ENCODE assay signal across 24 cellular contexts in genomic region chr14:81952917-81953316, GRCh38.
DNase-seq lines count a peak whose midpoint lies in the region; ATAC-seq and TF ChIP-seq lines count a peak whose summit lies in the region.
"Had no signal": no experiment of that assay in that cellular context is flagged by ENCODE, and none has a peak within 500 bp of the region (broad histone marks: within the 10 kb centered on the region; RNA-seq: fewer than 3 reads in every experiment).

No MANE protein-coding gene starts in this region.

- H3K79me2 ChIP-seq in mesendoderm (ENCODE audit: control insufficient read depth, insufficient read depth, low read length), result no peaks in the 10 kb centered on the region

- TF ChIP-seq CTCF in endodermal cell (conservative IDR thresholded peaks at IDR 0.05) (no peak), upper lobe of right lung (IDR thresholded peaks at IDR 0.05) (no peak), WTC11 (IDR thresholded peaks at IDR 0.05) (no peak)

- H3K9me3 ChIP-seq in endodermal cell (ENCODE audit: control insufficient read depth, low read length) (peaks cover 64% of the 10 kb centered on the region), upper lobe of right lung (no peaks in the 10 kb centered on the region)
- H3K9me3 ChIP-seq: A549; BLaER1 treated with 17β-estradiol and CSF1 and Interleukin-3, amounts not matched to agents 10 nM and 100 nM; Caco-2 had no signal

- H3K23ac ChIP-seq in mesendoderm (ENCODE audit: low read length), result no peak overlapping the region

- H3K9ac ChIP-seq in endodermal cell (ENCODE audit: extremely low read depth, low read length, poor library complexity, severe bottlenecking) (no peak overlapping the region), mesendoderm (ENCODE audit: low read length) (no peak overlapping the region)
- H3K9ac ChIP-seq: BLaER1 treated with 17β-estradiol and CSF1 and Interleukin-3, amounts not matched to agents 10 nM and 100 nM had no signal

- no peak overlapping the region for H4K8ac ChIP-seq in mesendoderm (ENCODE audit: low read depth, low read length)

- H3K4me1 Mint-ChIP-seq in endodermal cell (peaks cover 10% of the 10 kb centered on the region), WTC11 (peaks cover 25% of the 10 kb centered on the region)
- H3K4me1 Mint-ChIP-seq: B cell had no signal

- H3K4me3 ChIP-seq in endodermal cell (ENCODE audit: low read length) (peak overlapping the region; percentile 62), mesendoderm (ENCODE audit: low read length) (no peak overlapping the region), upper lobe of right lung (no peak overlapping the region)
- H3K4me3 ChIP-seq: A549; BLaER1 treated with 17β-estradiol and CSF1 and Interleukin-3, amounts not matched to agents 10 nM and 100 nM; GM12878 had no signal

- no peak overlapping the region for H3K27ac ChIP-seq in endodermal cell (ENCODE audit: low read depth, low read length)
- no peak overlapping the region for H3K27ac ChIP-seq in mesendoderm (ENCODE audit: low read depth, low read length)
- no peak overlapping the region for H3K27ac ChIP-seq in upper lobe of right lung
- H3K27ac ChIP-seq: 22Rv1; A549; BLaER1 treated with 17β-estradiol and CSF1 and Interleukin-3, amounts not matched to agents 10 nM and 100 nM; C4-2B had no signal

- H3K36me3 Mint-ChIP-seq in endodermal cell (ENCODE audit: low read depth) (peaks cover 8% of the 10 kb centered on the region), WTC11 (no peaks in the 10 kb centered on the region)
- H3K36me3 Mint-ChIP-seq: CD8-positive, alpha-beta T cell had no signal

- no peak overlapping the region for H2BK15ac ChIP-seq in mesendoderm (replicated peaks; ENCODE audit: low read depth)

- H3K4me2 ChIP-seq in mesendoderm (ENCODE audit: low read length), result no peak overlapping the region
- H3K4me2 ChIP-seq: A549; BLaER1 treated with 17β-estradiol and CSF1 and Interleukin-3, amounts not matched to agents 10 nM and 100 nM had no signal

- POLR2A ChIA-PET in WTC11 (lab: Charles Lee), result no interaction called here

- no peak overlapping the region for H4K5ac ChIP-seq in mesendoderm (ENCODE audit: low read length)

- H3K27ac Mint-ChIP-seq in endodermal cell (no peak overlapping the region), WTC11 (no peak overlapping the region)
- H3K27ac Mint-ChIP-seq: B cell; CD4-positive, alpha-beta T cell; CD8-positive, alpha-beta T cell had no signal

- CTCF ChIA-PET in WTC11 (lab: Charles Lee), result no interaction called here

- peak overlapping the region; percentile 52 for H3K18ac ChIP-seq in mesendoderm (ENCODE audit: low read length)

- WGBS in endodermal cell (ENCODE audit: insufficient coverage in 1 of 2, insufficient read length in 1 of 2), 2 experiments, result 90% methylated on average over 2 of the region's 2 CpGs; no CpG with 5 or more reads in 1 of the 2 experiments
- no CpG with 5 or more reads among the region's 2 CpGs for WGBS in mesendoderm (ENCODE audit: extremely low coverage, insufficient coverage, low lambda C conversion rate)

- H3K27me3 ChIP-seq in endodermal cell (ENCODE audit: control insufficient read depth, insufficient read depth, low read length, poor library complexity, severe bottlenecking) (no peaks in the 10 kb centered on the region), mesendoderm (ENCODE audit: insufficient read depth, low read length, poor library complexity) (no peaks in the 10 kb centered on the region), upper lobe of right lung (no peaks in the 10 kb centered on the region)
- H3K27me3 ChIP-seq: BLaER1 treated with 17β-estradiol and CSF1 and Interleukin-3, amounts not matched to agents 10 nM and 100 nM had no signal

- no peak overlapping the region for H2AK5ac ChIP-seq in mesendoderm (ENCODE audit: low read length)

- H3K27me3 Mint-ChIP-seq in endodermal cell (ENCODE audit: insufficient read depth) (peaks cover 11% of the 10 kb centered on the region), WTC11 (ENCODE audit: low read depth) (peaks cover 8% of the 10 kb centered on the region)
- H3K27me3 Mint-ChIP-seq: B cell; CD4-positive, alpha-beta T cell had no signal

- H3K36me3 ChIP-seq in endodermal cell (ENCODE audit: control insufficient read depth, insufficient read depth, low read length) (no peaks in the 10 kb centered on the region), mesendoderm (ENCODE audit: control insufficient read depth, insufficient read depth, low read length) (no peaks in the 10 kb centered on the region), upper lobe of right lung (no peaks in the 10 kb centered on the region)
- H3K36me3 ChIP-seq: BLaER1 treated with 17β-estradiol and CSF1 and Interleukin-3, amounts not matched to agents 10 nM and 100 nM had no signal

- H3K4me3 Mint-ChIP-seq in endodermal cell, result no peak overlapping the region
- no peak overlapping the region for H3K4me3 Mint-ChIP-seq in WTC11
- H3K4me3 Mint-ChIP-seq: B cell; CD4-positive, alpha-beta T cell; CD8-positive, alpha-beta T cell had no signal

- intact Hi-C loops in posterior vena cava (cut with DNase I) (no loop called here), upper lobe of right lung (cut with DNase I) (no loop called here)

- H3K56ac ChIP-seq in mesendoderm (ENCODE audit: low read length), result no peak overlapping the region

- no peak for ATAC-seq in upper lobe of right lung
- ATAC-seq in WTC11, result no peak
- ATAC-seq: A549; CD8-positive, alpha-beta T cell; GM12878 had no signal

- DNase-seq in endodermal cell (no peak), mesendoderm (no peak), posterior vena cava (ENCODE audit: low spot score) (peak; percentile 42), upper lobe of right lung (peak; percentile 40), DMS 273 treated with DMSO at 0.1 percent for 48 hours (lab: John Stamatoyannopoulos, UW) (no peak), WTC11 (ENCODE audit: low spot score) (no peak)
- DNase-seq in activated CD8-positive, alpha-beta memory T cell treated with anti-CD3 and anti-CD28 coated beads, Interleukin-2, amount 50 U/mL, for 4 hours, result no peak
- DNase-seq: AML-193; Caco-2; Calu3; CD4-positive, alpha-beta T cell; CD8-positive, alpha-beta T cell; DMS153; DMS53; DMS79; DND-41; EL; GDM1 had no signal

- no peak overlapping the region for H3K4ac ChIP-seq in mesendoderm (ENCODE audit: low read depth, low read length)

- H2BK120ac ChIP-seq in mesendoderm (ENCODE audit: low read depth, low read length), result no peak overlapping the region

- H3K9me3 Mint-ChIP-seq in endodermal cell (peaks cover 48% of the 10 kb centered on the region), WTC11 (peaks cover 15% of the 10 kb centered on the region)
- H3K9me3 Mint-ChIP-seq: CD4-positive, alpha-beta T cell; CD8-positive, alpha-beta T cell had no signal

- no peak overlapping the region for H2BK5ac ChIP-seq in mesendoderm (ENCODE audit: low read length)

- no peaks in the 10 kb centered on the region for H3K79me1 ChIP-seq in mesendoderm (ENCODE audit: low read length)

- H3K4me1 ChIP-seq in endodermal cell (ENCODE audit: control insufficient read depth, insufficient read depth, low read length), result peaks cover 4% of the 10 kb centered on the region
- H3K4me1 ChIP-seq in mesendoderm (ENCODE audit: control insufficient read depth, low read depth, low read length), result no peaks in the 10 kb centered on the region
- no peaks in the 10 kb centered on the region for H3K4me1 ChIP-seq in upper lobe of right lung
- H3K4me1 ChIP-seq: A549; BLaER1 treated with 17β-estradiol and CSF1 and Interleukin-3, amounts not matched to agents 10 nM and 100 nM; Caco-2 had no signal

TF ChIP-seq in WTC11, 78 proteins besides CTCF, POLR2A, EP300 and RAD21:
- TF ChIP-seq GABPB1 (CRISPR knock-in tag; IDR thresholded peaks at IDR 0.05) (no peak), ETV6 (CRISPR knock-in tag; IDR thresholded peaks at IDR 0.05) (no peak), NR1H2 (CRISPR knock-in tag; IDR thresholded peaks at IDR 0.05) (no peak)
- TF ChIP-seq, protein P1, sequence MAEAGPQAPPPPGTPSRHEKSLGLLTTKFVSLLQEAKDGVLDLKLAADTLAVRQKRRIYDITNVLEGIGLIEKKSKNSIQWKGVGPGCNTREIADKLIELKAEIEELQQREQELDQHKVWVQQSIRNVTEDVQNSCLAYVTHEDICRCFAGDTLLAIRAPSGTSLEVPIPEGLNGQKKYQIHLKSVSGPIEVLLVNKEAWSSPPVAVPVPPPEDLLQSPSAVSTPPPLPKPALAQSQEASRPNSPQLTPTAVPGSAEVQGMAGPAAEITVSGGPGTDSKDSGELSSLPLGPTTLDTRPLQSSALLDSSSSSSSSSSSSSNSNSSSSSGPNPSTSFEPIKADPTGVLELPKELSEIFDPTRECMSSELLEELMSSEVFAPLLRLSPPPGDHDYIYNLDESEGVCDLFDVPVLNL (CRISPR knock-in tag; IDR thresholded peaks at IDR 0.05; ENCODE audit: borderline replicate concordance, low read depth), result no peak
- TF ChIP-seq, protein P2, sequence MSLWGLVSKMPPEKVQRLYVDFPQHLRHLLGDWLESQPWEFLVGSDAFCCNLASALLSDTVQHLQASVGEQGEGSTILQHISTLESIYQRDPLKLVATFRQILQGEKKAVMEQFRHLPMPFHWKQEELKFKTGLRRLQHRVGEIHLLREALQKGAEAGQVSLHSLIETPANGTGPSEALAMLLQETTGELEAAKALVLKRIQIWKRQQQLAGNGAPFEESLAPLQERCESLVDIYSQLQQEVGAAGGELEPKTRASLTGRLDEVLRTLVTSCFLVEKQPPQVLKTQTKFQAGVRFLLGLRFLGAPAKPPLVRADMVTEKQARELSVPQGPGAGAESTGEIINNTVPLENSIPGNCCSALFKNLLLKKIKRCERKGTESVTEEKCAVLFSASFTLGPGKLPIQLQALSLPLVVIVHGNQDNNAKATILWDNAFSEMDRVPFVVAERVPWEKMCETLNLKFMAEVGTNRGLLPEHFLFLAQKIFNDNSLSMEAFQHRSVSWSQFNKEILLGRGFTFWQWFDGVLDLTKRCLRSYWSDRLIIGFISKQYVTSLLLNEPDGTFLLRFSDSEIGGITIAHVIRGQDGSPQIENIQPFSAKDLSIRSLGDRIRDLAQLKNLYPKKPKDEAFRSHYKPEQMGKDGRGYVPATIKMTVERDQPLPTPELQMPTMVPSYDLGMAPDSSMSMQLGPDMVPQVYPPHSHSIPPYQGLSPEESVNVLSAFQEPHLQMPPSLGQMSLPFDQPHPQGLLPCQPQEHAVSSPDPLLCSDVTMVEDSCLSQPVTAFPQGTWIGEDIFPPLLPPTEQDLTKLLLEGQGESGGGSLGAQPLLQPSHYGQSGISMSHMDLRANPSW (CRISPR knock-in tag; conservative IDR thresholded peaks at IDR 0.05; ENCODE audit: low read depth), result no peak

Comparison
In these comparisons a context has a peak if more than half of its experiments do, and no peak if none do; other contexts are left out.
1. DNase-seq: peak in posterior vena cava (single experiment) and upper lobe of right lung (single experiment); none in endodermal cell (single experiment), mesendoderm (single experiment), activated CD8-positive, alpha-beta memory T cell treated with anti-CD3 and anti-CD28 coated beads, Interleukin-2, amount 50 U/mL, for 4 hours (single experiment), DMS 273 treated with DMSO at 0.1 percent for 48 hours (single experiment) and WTC11 (single experiment).